ENCODE assay signal across 9 cellular contexts in genomic region chr7:91636129-91636724, GRCh38.
DNase-seq lines count a peak whose midpoint lies in the region; ATAC-seq and TF ChIP-seq lines count a peak whose summit lies in the region.
"Had no signal": no experiment of that assay in that cellular context is flagged by ENCODE, and none has a peak within 500 bp of the region (broad histone marks: within the 10 kb centered on the region; RNA-seq: fewer than 3 reads in every experiment).

No MANE protein-coding gene starts in this region.

- H3K4me1 ChIP-seq in transverse colon: peaks cover 0 to 4% (median 0%) of the 10 kb centered on the region in 4 donors

- no peak overlapping the region for H3K27ac ChIP-seq in transverse colon
- H3K27ac ChIP-seq: skin epidermis had no signal

- TF ChIP-seq CTCF in GM12875 (IDR thresholded peaks at IDR 0.05; ENCODE audit: borderline replicate concordance, insufficient read depth, low read depth, low read length) (peak; percentile 46; the same call in 1 of the 2 replicates), transverse colon (IDR thresholded peaks at IDR 0.05) (peak in 4 of 5 experiments; percentile 11 to 31 (median 21))

- no peak for TF ChIP-seq POLR2A in transverse colon (IDR thresholded peaks at IDR 0.05)

- no peak for TF ChIP-seq EP300 in transverse colon (IDR thresholded peaks at IDR 0.05; ENCODE audit: low read depth)

- H3K4me3 ChIP-seq in GM12875 (ENCODE audit: low read depth, low read length): no peak overlapping the region
- H3K4me3 ChIP-seq in transverse colon: no peak overlapping the region
- H3K4me3 ChIP-seq: skin epidermis had no signal

- WGBS in transverse colon (ENCODE audit: low coverage in 1 of 2), 2 donors: 68 to 78% methylated on average over 6 of the region's 6 CpGs

- H3K9me3 ChIP-seq in transverse colon: no peaks in the 10 kb centered on the region

- ATAC-seq in HG03060 (IDR thresholded peaks at IDR 0.05; ENCODE audit: low read depth, unreplicated experiment) (peak; percentile 59), left ventricle myocardium superior (peak; percentile 32)

- in situ Hi-C loops in transverse colon (cut with MboI; ENCODE audit: low pct_ligation_motif_present in 1 of 4, low pct_unique_long_range_greater_than_20kb in 1 of 4, low sequenced_read_pairs in 3 of 4): loop anchor here in 1 of 4 donors (25.0 kb wide), 1 partner anchor 549 kb away; no protein-coding TSS in a partner anchor

- H3K36me3 ChIP-seq in transverse colon: no peaks in the 10 kb centered on the region

- no peaks in the 10 kb centered on the region for H3K27me3 ChIP-seq in transverse colon

- intact Hi-C loops in left ventricle myocardium superior (cut with micrococcal nuclease): loop anchor here (10.0 kb wide), 2 partner anchors 351 to 551 kb away; no protein-coding TSS in a partner anchor
- intact Hi-C loops in transverse colon (cut with DNase I; ENCODE audit: low total_unique reads): no loop called here

- DNase-seq in RPMI8226 (peak; percentile 34), left ventricle myocardium superior (no peak), transverse colon (no peak), NCI-H2196 treated with DMSO at 0.1 percent for 48 hours (lab: John Stamatoyannopoulos, UW; ENCODE audit: unreplicated experiment) (no peak)
- no peak for DNase-seq in stimulated activated CD4-positive, alpha-beta T cell treated with anti-CD3 and anti-CD28 coated beads, Interleukin-2, amount 100 ng/mL, for 48 hours
- DNase-seq in stimulated activated CD4-positive, alpha-beta T cell treated with anti-CD3 and anti-CD28 coated beads, Interleukin-4, amount 100 ng/mL, for 24 hours: no peak
